In genomic region chr19:38457202-38457601, GRCh38 we compare ENCODE assay signal across 31 cellular contexts. TPM values are rescaled to one million over a fixed set of nuclear protein-coding genes. Genes with fewer than 3 reads are reported as not detected.
A peak's percentile ranks its signal among the peaks of the same experiment; 100 is the strongest.
DNase-seq lines count a peak whose midpoint lies in the region; ATAC-seq, FAIRE-seq and TF ChIP-seq lines count a peak whose summit lies in the region.
"Had no signal": no experiment of that assay in that cellular context is flagged by ENCODE, and none has a peak within 500 bp of the region (broad histone marks: within the 10 kb centered on the region; RNA-seq: fewer than 3 reads in every experiment).

No MANE protein-coding gene starts in this region.

- CTCF ChIA-PET in HEK293 (lab: Yijun Ruan, JAX) (interaction anchor here (0.6 kb wide), 1 partner anchor 22 kb away, joined by 3 read pairs; no protein-coding TSS in a partner anchor), K562 (lab: Yijun Ruan, JAX; ENCODE audit: low intra/inter-chr PET ratio) (no interaction called here)
- CTCF ChIA-PET in CD4-positive, alpha-beta memory T cell (lab: Charles Lee; ENCODE audit: partially characterized antibody) = no interaction called here

- DNase-seq in K562 (ENCODE audit: extremely low read depth in 1 of 4, low spot score in 3 of 4) (no peak), osteoblast (ENCODE audit: insufficient read length, low spot score, missing footprints) (peak; percentile 6), gastrocnemius medialis (no peak)
- no peak for DNase-seq in CD4-positive, alpha-beta memory T cell
- DNase-seq in activated CD4-positive, alpha-beta T cell treated with anti-CD3 and anti-CD28 coated beads, Interleukin-2, amount 50 U/mL, for 1 hour = no peak
- DNase-seq: 8988T; AML-193; CD4-positive, alpha-beta T cell; CD8-positive, alpha-beta memory T cell; COR-L47; DMS 273 treated with DMSO at 0.1 percent for 48 hours; DMS153; DMS53; DMS79; DND-41; EL; GDM1 had no signal

- no peak for TF ChIP-seq EP300 in K562 (IDR thresholded peaks at IDR 0.05; ENCODE audit: low read length)

- no peaks in the 10 kb centered on the region for H3K27me3 ChIP-seq in K562 (ENCODE audit: control insufficient read depth in 2 of 2, insufficient read depth in 2 of 2, low read length in 2 of 2)
- no peaks in the 10 kb centered on the region for H3K27me3 ChIP-seq in osteoblast (ENCODE audit: insufficient read depth, low read length)
- H3K27me3 ChIP-seq in gastrocnemius medialis = no peaks in the 10 kb centered on the region
- no peaks in the 10 kb centered on the region for H3K27me3 ChIP-seq in CD4-positive, alpha-beta memory T cell (ENCODE audit: insufficient read depth, low read length)
- H3K27me3 ChIP-seq: BLaER1 treated with 17β-estradiol and CSF1 and Interleukin-3, amounts not matched to agents 10 nM and 100 nM had no signal

- peaks cover 0 to 3% of the 10 kb centered on the region in 2 donors for H3K27me3 Mint-ChIP-seq in CD4-positive, alpha-beta memory T cell

- no peaks in the 10 kb centered on the region for H3K36me3 Mint-ChIP-seq in CD4-positive, alpha-beta memory T cell
- H3K36me3 Mint-ChIP-seq: CD8-positive, alpha-beta memory T cell had no signal

- WGBS in K562 (ENCODE audit: insufficient coverage, low coverage, missing lambda C conversion rate) = 39% methylated on average over 5 of the region's 5 CpGs

- FAIRE-seq in K562 (lab: Jason Lieb, UNC) = no peak
- FAIRE-seq: A204.1, GM12878, GM12892, GM18507, GM19239 had no signal

- H3K4me3 ChIP-seq in HEK293 (ENCODE audit: low read depth, low read length) (no peak overlapping the region), K562 (no peak overlapping the region), osteoblast (ENCODE audit: insufficient read depth, low read length) (no peak overlapping the region), gastrocnemius medialis (no peak overlapping the region)
- no peak overlapping the region for H3K4me3 ChIP-seq in CD4-positive, alpha-beta memory T cell (ENCODE audit: low read length in 2 of 2)
- H3K4me3 ChIP-seq: BLaER1 treated with 17β-estradiol and CSF1 and Interleukin-3, amounts not matched to agents 10 nM and 100 nM; GM12878 had no signal

- POLR2A ChIA-PET in HEK293 (lab: Yijun Ruan, JAX) (no interaction called here), K562 (lab: Yijun Ruan, JAX) (no interaction called here)
- POLR2A ChIA-PET in CD4-positive, alpha-beta memory T cell (lab: Charles Lee; ENCODE audit: partially characterized antibody) = no interaction called here

- TF ChIP-seq RAD21 in K562 (CRISPR knock-in tag; conservative IDR thresholded peaks at IDR 0.05 in 1 of 2, IDR thresholded peaks at IDR 0.05 in 1 of 2) = no peak

- no peak overlapping the region for H3K27ac ChIP-seq in HEK293 (ENCODE audit: extremely low read depth, low read depth, low read length)
- no peak overlapping the region for H3K27ac ChIP-seq in K562 (ENCODE audit: extremely low read depth, low read depth, low read length)
- no peak overlapping the region for H3K27ac ChIP-seq in osteoblast (ENCODE audit: low read depth, low read length)
- H3K27ac ChIP-seq in gastrocnemius medialis = peak overlapping the region; percentile 53 to 69 (median 59)
- no peak overlapping the region for H3K27ac ChIP-seq in CD4-positive, alpha-beta memory T cell (ENCODE audit: low read depth, low read length)
- H3K27ac ChIP-seq: BLaER1 treated with 17β-estradiol and CSF1 and Interleukin-3, amounts not matched to agents 10 nM and 100 nM; C4-2B had no signal

- peaks cover 0 to 2% (median 0%) of the 10 kb centered on the region in 8 donors for H3K9me3 Mint-ChIP-seq in CD4-positive, alpha-beta memory T cell
- H3K9me3 Mint-ChIP-seq: CD4-positive, alpha-beta T cell; CD8-positive, alpha-beta memory T cell had no signal

- H3K4me1 Mint-ChIP-seq in CD4-positive, alpha-beta memory T cell = no peaks in the 10 kb centered on the region
- H3K4me1 Mint-ChIP-seq: B cell; CD8-positive, alpha-beta memory T cell had no signal

- H3K4me1 ChIP-seq in HEK293 (ENCODE audit: control insufficient read depth, insufficient read depth, low read length) (no peaks in the 10 kb centered on the region), K562 (replicated peaks in 1 of 2; ENCODE audit: control insufficient read depth in 2 of 2, insufficient read depth in 2 of 2, low read length in 2 of 2) (peaks cover 5 to 16% of the 10 kb centered on the region in 2 experiments), osteoblast (ENCODE audit: insufficient read depth, low read length) (no peaks in the 10 kb centered on the region), gastrocnemius medialis (no peaks in the 10 kb centered on the region)
- H3K4me1 ChIP-seq in CD4-positive, alpha-beta memory T cell (ENCODE audit: insufficient read depth, low read length) = no peaks in the 10 kb centered on the region
- H3K4me1 ChIP-seq: BLaER1 treated with 17β-estradiol and CSF1 and Interleukin-3, amounts not matched to agents 10 nM and 100 nM had no signal

- no peaks in the 10 kb centered on the region for H4K20me1 ChIP-seq in K562 (replicated peaks; ENCODE audit: control insufficient read depth, insufficient read depth, low read length)
- H4K20me1 ChIP-seq in osteoblast (ENCODE audit: insufficient read depth, low read length) = no peaks in the 10 kb centered on the region

- no peak overlapping the region for H3K4me2 ChIP-seq in K562 (ENCODE audit: insufficient read depth, low read length)
- no peak overlapping the region for H3K4me2 ChIP-seq in osteoblast (ENCODE audit: insufficient read depth, low read length)
- H3K4me2 ChIP-seq: BLaER1 treated with 17β-estradiol and CSF1 and Interleukin-3, amounts not matched to agents 10 nM and 100 nM had no signal

- intact Hi-C loops in K562 (cut with micrococcal nuclease) = no loop called here
- intact Hi-C loops in gastrocnemius medialis (cut with DNase I; ENCODE audit: low total_unique reads) = loop anchor here (10.0 kb wide), 1 partner anchor 52 kb away; the partner anchor contains the start of gene FAM98C
- intact Hi-C loops in CD4-positive, alpha-beta memory T cell (cut with micrococcal nuclease) = no loop called here

- H3K27ac Mint-ChIP-seq in CD4-positive, alpha-beta memory T cell = no peak overlapping the region
- H3K27ac Mint-ChIP-seq: B cell; CD4-positive, alpha-beta T cell had no signal

- in situ Hi-C loops in K562 (cut with MboI) = no loop called here
- in situ Hi-C loops in gastrocnemius medialis (cut with MboI; ENCODE audit: low sequenced_read_pairs in 4 of 4) = no loop called here

- H2AFZ ChIP-seq in K562 (ENCODE audit: low read depth, low read length) (no peak overlapping the region), osteoblast (ENCODE audit: low read length) (no peak overlapping the region)

- H3K36me3 ChIP-seq in HEK293 (ENCODE audit: control insufficient read depth in 2 of 2, insufficient read depth in 1 of 2, low read length in 2 of 2) (no peaks in the 10 kb centered on the region), K562 (ENCODE audit: control insufficient read depth, insufficient read depth, low read length) (peaks cover 47% of the 10 kb centered on the region; the same call in 1 of the 3 replicates), osteoblast (ENCODE audit: insufficient read depth, low read length) (no peaks in the 10 kb centered on the region), gastrocnemius medialis (peaks cover 0 to 89% of the 10 kb centered on the region in 2 donors)
- H3K36me3 ChIP-seq in CD4-positive, alpha-beta memory T cell (ENCODE audit: insufficient read depth, low read length) = no peaks in the 10 kb centered on the region

- BruUV-seq in K562 (replicated peaks; lab: Mats Ljungman, UMichigan) = no TSS peak

- ATAC-seq in K562 = no peak
- peak in 1 of 2 donors; percentile 16 for ATAC-seq in gastrocnemius medialis
- no peak for ATAC-seq in GM18907 (IDR thresholded peaks at IDR 0.05; ENCODE audit: unreplicated experiment)
- no peak for ATAC-seq in HG03045 (IDR thresholded peaks at IDR 0.05; ENCODE audit: unreplicated experiment)
- ATAC-seq: GM12878 had no signal

- no peak for TF ChIP-seq CTCF in HEK293 (tag by site-specific recombination; IDR thresholded peaks at IDR 0.05)
- no peak for TF ChIP-seq CTCF in K562 (IDR thresholded peaks at IDR 0.05 in 2 of 3, conservative IDR thresholded peaks at IDR 0.05 in 1 of 3; ENCODE audit: insufficient read depth in 2 of 3, low read depth in 1 of 3, low read length in 3 of 3)
- no peak for TF ChIP-seq CTCF in osteoblast (IDR thresholded peaks at IDR 0.05; ENCODE audit: extremely low read depth, low read depth, low read length)
- no peak for TF ChIP-seq CTCF in gastrocnemius medialis (IDR thresholded peaks at IDR 0.05 in 4 of 5, conservative IDR thresholded peaks at IDR 0.05 in 1 of 5)

- H3K9me3 ChIP-seq in HEK293 (ENCODE audit: control insufficient read depth, insufficient read depth, low read depth, low read length) (no peaks in the 10 kb centered on the region), K562 (replicated peaks; ENCODE audit: control insufficient read depth, insufficient read depth, low read depth, low read length) (no peaks in the 10 kb centered on the region), osteoblast (ENCODE audit: low read depth, low read length) (no peaks in the 10 kb centered on the region), gastrocnemius medialis (no peaks in the 10 kb centered on the region)
- no peaks in the 10 kb centered on the region for H3K9me3 ChIP-seq in CD4-positive, alpha-beta memory T cell (ENCODE audit: control insufficient read depth in 1 of 2, low read length in 2 of 2)
- H3K9me3 ChIP-seq: BLaER1 treated with 17β-estradiol and CSF1 and Interleukin-3, amounts not matched to agents 10 nM and 100 nM had no signal

- H3K9ac ChIP-seq in K562 (ENCODE audit: insufficient read depth in 1 of 2, low read depth in 2 of 2, low read length in 2 of 2) = no peak overlapping the region
- H3K9ac ChIP-seq: BLaER1 treated with 17β-estradiol and CSF1 and Interleukin-3, amounts not matched to agents 10 nM and 100 nM had no signal

- no peak for TF ChIP-seq POLR2A in K562 (conservative IDR thresholded peaks at IDR 0.05)
- no peak for TF ChIP-seq POLR2A in gastrocnemius medialis (IDR thresholded peaks at IDR 0.05)

- no peaks in the 10 kb centered on the region for H3K9me1 ChIP-seq in K562 (ENCODE audit: control insufficient read depth, insufficient read depth, low read length)

- no peaks in the 10 kb centered on the region for H3K79me2 ChIP-seq in K562 (ENCODE audit: control insufficient read depth, insufficient read depth, low read length)
- H3K79me2 ChIP-seq in osteoblast (ENCODE audit: insufficient read depth, low read length) = no peaks in the 10 kb centered on the region

- no peak overlapping the region for H3K4me3 Mint-ChIP-seq in CD4-positive, alpha-beta memory T cell
- H3K4me3 Mint-ChIP-seq: B cell; CD4-positive, alpha-beta T cell; CD8-positive, alpha-beta memory T cell had no signal

RNA-seq across cellular contexts. Expression of gene RYR1, which starts 23.7 kb away (rescaled TPM):
- total RNA-seq in K562 (2011; cell fraction: chromatin; rRNA removed; ENCODE audit: low replicate concordance) = 52.1 and 114 TPM in 2 replicates
- total RNA-seq in K562 (2011; cell fraction: nucleolus; rRNA removed) = 41.3 and 44.4 TPM in 2 replicates
- 47.0 and 64.5 TPM in 2 replicates for total RNA-seq in K562 (2011; cell fraction: nucleoplasm; rRNA removed)
- total RNA-seq in K562 (2014; rRNA removed) (4.6 and 5.1 TPM in 2 replicates), K562 (2014; rRNA removed; fragmentation: Illumina TruSeq; extraction: Trizol) (2.3 and 2.9 TPM in 2 replicates), K562 (2015; rRNA removed; fragmentation: Illumina TruSeq; extraction: Trizol) (2.7 and 3.1 TPM in 2 replicates), K562 (2021) (5.3 and 7.4 TPM in 2 replicates), osteoblast (under 0.01 TPM in 2 replicates), gastrocnemius medialis (100 to 1,000 TPM; 607 to 831 (median 724) TPM)
- polyA plus RNA-seq in K562 (2011; rRNA removed) (3.0 and 3.7 TPM in 2 replicates), K562 (2014; fragmentation: Illumina TruSeq; extraction: Trizol) (6.0 and 7.4 TPM in 2 replicates), K562 (2014; fragmentation: Nextera tagmentation; extraction: Ambion mirVana) (under 1 TPM; 0.11 to 0.58 TPM), K562 (2014; rRNA removed) (5.6 and 6.6 TPM in 2 replicates)
- 3.6 and 4.2 TPM in 2 replicates for polyA plus RNA-seq in K562 (2011; cell fraction: cytosol; rRNA removed)
- 23.2 and 44.6 TPM in 2 replicates for polyA plus RNA-seq in K562 (2011; cell fraction: nucleus; rRNA removed)
- 6.7 and 7.4 TPM in 2 replicates for polyA plus RNA-seq in K562 (2012)
- polyA minus RNA-seq in K562 (2011; rRNA and poly(A)+ RNA removed) = 2.7 and 10.5 TPM in 2 replicates
- 3.2 and 9.9 TPM in 2 replicates for polyA minus RNA-seq in K562 (2011; cell fraction: cytosol; rRNA and poly(A)+ RNA removed)
- polyA minus RNA-seq in K562 (2011; cell fraction: nucleus; rRNA and poly(A)+ RNA removed) = 9.3 and 13.7 TPM in 2 replicates
- 1 to 10 TPM; 5.0 to 6.2 TPM for total RNA-seq in CD4-positive, alpha-beta memory T cell
- under 1 TPM; 0.02 to 0.50 TPM for polyA plus RNA-seq in CD4-positive, alpha-beta memory T cell

RNA-seq across cellular contexts. Expression of gene RASGRP4, which starts 31.2 kb away (rescaled TPM):
- total RNA-seq in K562 (2011; cell fraction: chromatin; rRNA removed; ENCODE audit: low replicate concordance) = 5.4 and 14.4 TPM in 2 replicates
- 6.4 and 8.8 TPM in 2 replicates for total RNA-seq in K562 (2011; cell fraction: nucleolus; rRNA removed)
- 5.6 and 10.2 TPM in 2 replicates for total RNA-seq in K562 (2011; cell fraction: nucleoplasm; rRNA removed)
- total RNA-seq in K562 (2014; rRNA removed) (2.8 and 3.8 TPM in 2 replicates), K562 (2014; rRNA removed; fragmentation: Illumina TruSeq; extraction: Trizol) (1.1 TPM in 2 replicates), K562 (2015; rRNA removed; fragmentation: Illumina TruSeq; extraction: Trizol) (3.5 and 3.8 TPM in 2 replicates), K562 (2021) (3.9 TPM in 2 replicates), osteoblast (not detected in 2 replicates), gastrocnemius medialis (1 to 10 TPM in 2 of 4 donors, under 1 TPM in 2; 0.61 to 2.2 (median 0.94) TPM)
- polyA plus RNA-seq in K562 (2011; rRNA removed) (4.5 and 11.4 TPM in 2 replicates), K562 (2014; fragmentation: Illumina TruSeq; extraction: Trizol) (4.4 and 4.8 TPM in 2 replicates), K562 (2014; fragmentation: Nextera tagmentation; extraction: Ambion mirVana) (under 1 TPM; 0.39 to 0.55 TPM), K562 (2014; rRNA removed) (3.4 and 4.6 TPM in 2 replicates)
- polyA plus RNA-seq in K562 (2011; cell fraction: cytosol; rRNA removed) = 11.2 and 13.0 TPM in 2 replicates
- polyA plus RNA-seq in K562 (2011; cell fraction: nucleus; rRNA removed) = 23.4 and 27.1 TPM in 2 replicates
- 5.5 and 22.2 TPM in 2 replicates for polyA plus RNA-seq in K562 (2012)
- polyA minus RNA-seq in K562 (2011; rRNA and poly(A)+ RNA removed) = 1.8 and 2.5 TPM in 2 replicates
- 4.3 and 6.2 TPM in 2 replicates for polyA minus RNA-seq in K562 (2011; cell fraction: cytosol; rRNA and poly(A)+ RNA removed)
- 3.0 and 5.6 TPM in 2 replicates for polyA minus RNA-seq in K562 (2011; cell fraction: nucleus; rRNA and poly(A)+ RNA removed)
- total RNA-seq in CD4-positive, alpha-beta memory T cell = under 1 TPM in 1 of 2 experiments, not detected in 1; 0.33 TPM
- under 1 TPM; 0.06 to 0.31 TPM for polyA plus RNA-seq in CD4-positive, alpha-beta memory T cell
- total RNA-seq: Daoy, G401 had no signal
- polyA plus RNA-seq: BJ; CD8-positive, alpha-beta memory T cell had no signal

RNA-seq across cellular contexts. Expression of gene FAM98C, which starts 54.3 kb away (rescaled TPM):
- 20.3 and 72.0 TPM in 2 replicates for total RNA-seq in K562 (2011; cell fraction: chromatin; rRNA removed; ENCODE audit: low replicate concordance)
- total RNA-seq in K562 (2011; cell fraction: nucleolus; rRNA removed) = 76.2 and 91.1 TPM in 2 replicates
- 41.2 and 45.5 TPM in 2 replicates for total RNA-seq in K562 (2011; cell fraction: nucleoplasm; rRNA removed)
- total RNA-seq in K562 (2014; rRNA removed) (28.3 and 31.2 TPM in 2 replicates), K562 (2014; rRNA removed; fragmentation: Illumina TruSeq; extraction: Trizol) (6.8 and 7.2 TPM in 2 replicates), K562 (2015; rRNA removed; fragmentation: Illumina TruSeq; extraction: Trizol) (12.6 and 13.7 TPM in 2 replicates), K562 (2021) (26.0 and 26.7 TPM in 2 replicates), osteoblast (12.1 and 14.1 TPM in 2 replicates), gastrocnemius medialis (10 to 100 TPM in 1 of 4 donors, 1 to 10 TPM in 3; 1.9 to 17.4 (median 3.3) TPM)
- polyA plus RNA-seq in K562 (2011; rRNA removed) (16.0 and 22.7 TPM in 2 replicates), K562 (2014; fragmentation: Illumina TruSeq; extraction: Trizol) (9.6 and 13.1 TPM in 2 replicates), K562 (2014; fragmentation: Nextera tagmentation; extraction: Ambion mirVana) (1 to 10 TPM; 1.7 to 4.3 TPM), K562 (2014; rRNA removed) (40.8 and 43.8 TPM in 2 replicates)
- polyA plus RNA-seq in K562 (2011; cell fraction: cytosol; rRNA removed) = 25.2 and 53.5 TPM in 2 replicates
- polyA plus RNA-seq in K562 (2011; cell fraction: nucleus; rRNA removed) = 72.4 and 115 TPM in 2 replicates
- polyA plus RNA-seq in K562 (2012) = 18.2 and 37.7 TPM in 2 replicates
- polyA minus RNA-seq in K562 (2011; rRNA and poly(A)+ RNA removed) = 3.4 and 5.0 TPM in 2 replicates
- 17.2 and 20.5 TPM in 2 replicates for polyA minus RNA-seq in K562 (2011; cell fraction: cytosol; rRNA and poly(A)+ RNA removed)
- 17.5 and 23.6 TPM in 2 replicates for polyA minus RNA-seq in K562 (2011; cell fraction: nucleus; rRNA and poly(A)+ RNA removed)
- 10 to 100 TPM; 53.1 to 53.8 TPM for total RNA-seq in CD4-positive, alpha-beta memory T cell
- polyA plus RNA-seq in CD4-positive, alpha-beta memory T cell = 10 to 100 TPM; 18.2 to 22.2 TPM

Comparison
In these comparisons a context has a peak if more than half of its experiments do, and no peak if none do; other contexts are left out.
1. H3K27ac ChIP-seq: peak in gastrocnemius medialis (4 of 4); none in HEK293 (single experiment), K562 (single experiment), osteoblast (single experiment) and CD4-positive, alpha-beta memory T cell (single experiment).
2. RNA of gene RYR1, which starts 23.7 kb away (total RNA-seq): 607 to 831 TPM in gastrocnemius medialis; 5.0 to 6.2 TPM in CD4-positive, alpha-beta memory T cell, 2.3 to 114 TPM in K562 and under 0.01 TPM in osteoblast; every median in the first group is over 4 times any median in the second.